Comparison of ENCODE assay signal across 23 cellular contexts in the genomic region with DNA sequence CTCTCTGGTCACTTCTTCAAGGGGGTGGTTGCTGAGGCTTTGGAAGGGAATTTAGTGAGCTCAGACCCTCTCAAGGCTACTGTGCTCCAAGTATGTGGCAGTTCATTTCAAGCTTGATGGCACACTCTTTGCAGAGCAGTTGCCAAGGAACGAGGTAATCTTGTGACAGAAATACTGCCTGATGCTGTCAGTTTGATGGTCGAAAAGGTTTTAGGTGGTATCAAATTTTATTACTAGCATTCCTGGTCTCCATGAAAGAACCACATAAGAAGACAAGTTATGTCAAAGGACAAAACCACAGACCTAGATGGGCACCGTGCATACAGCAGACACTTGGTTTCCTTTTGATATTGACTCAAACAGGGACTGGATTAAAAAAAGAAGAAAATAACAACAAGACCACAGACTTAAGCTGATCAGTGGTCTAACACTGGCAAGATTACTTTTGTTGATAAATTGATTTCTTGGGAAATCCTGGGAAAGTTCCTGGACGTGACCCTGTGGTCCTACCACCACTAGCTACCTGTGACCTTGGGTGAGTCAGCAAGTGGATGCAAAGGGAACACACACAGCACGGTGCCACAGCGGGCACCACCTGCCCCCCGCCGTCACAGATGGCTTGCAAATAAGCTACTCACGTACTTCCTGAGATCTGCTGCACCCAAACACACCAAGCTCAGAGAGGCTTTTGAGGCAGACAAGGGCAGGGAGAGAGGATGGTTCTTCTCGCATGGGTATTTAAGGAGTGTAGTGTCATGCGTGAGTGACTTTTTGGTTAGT. TPM values are rescaled to one million over a fixed set of nuclear protein-coding genes. Genes with fewer than 3 reads are reported as not detected.
A peak's percentile ranks its signal among the peaks of the same experiment; 100 is the strongest.
DNase-seq lines count a peak whose midpoint lies in the region; ATAC-seq lines count a peak whose summit lies in the region.
"Had no signal": no experiment of that assay in that cellular context is flagged by ENCODE, and none has a peak within 500 bp of the region (broad histone marks: within the 10 kb centered on the region; RNA-seq: fewer than 3 reads in every experiment).

No MANE protein-coding gene starts in this region.

- no peaks in the 10 kb centered on the region for H3K27me3 ChIP-seq in mesenchymal stem cell (ENCODE audit: control insufficient read depth in 1 of 2, insufficient read depth in 1 of 2, low read length in 2 of 2)
- H3K27me3 ChIP-seq: testis had no signal

- no peak overlapping the region for H2BK12ac ChIP-seq in mesenchymal stem cell (ENCODE audit: low read length in 2 of 2)

- H3K79me1 ChIP-seq in mesenchymal stem cell (replicated peaks; ENCODE audit: low read length, poor library complexity, severe bottlenecking): peaks cover 10% of the 10 kb centered on the region

- ATAC-seq in T-helper 17 cell: no peak
- ATAC-seq: left cardiac atrium had no signal

- no peak overlapping the region for H3K9ac ChIP-seq in mesenchymal stem cell (ENCODE audit: low read length)

- no peak overlapping the region for H3K4me2 ChIP-seq in mesenchymal stem cell (ENCODE audit: low read length, poor library complexity, severe bottlenecking)
- H3K4me2 ChIP-seq: PC-9 had no signal

- no peak overlapping the region for H3K4me3 Mint-ChIP-seq in T-helper 17 cell
- H3K4me3 Mint-ChIP-seq in activated naive CD4-positive, alpha-beta T cell treated with anti-CD3 and anti-CD28 coated beads, Interleukin-2, amount 10 ng/mL, durations not matched to agents 7 days and 5 days: no peak overlapping the region
- H3K4me3 Mint-ChIP-seq: activated T-helper 1 cell treated with anti-CD3 and anti-CD28 coated beads, Interleukin-12 subunit alpha, Interleukin-12 subunit beta, Interleukin-2, Interleukin-4 antibody, amounts not matched to agents 30 ng/mL and 10 ng/mL and 1 ng/mL, durations not matched to agents 14 hours and 24 hours and 36 hours; CD14-positive monocyte; IgD-negative memory B cell had no signal

- no peak overlapping the region for H2BK120ac ChIP-seq in mesenchymal stem cell (ENCODE audit: low read depth, low read length)

- H3K23ac ChIP-seq in mesenchymal stem cell (ENCODE audit: low read length in 2 of 2): no peak overlapping the region

- WGBS in mesenchymal stem cell: 97% methylated on average over 8 of the region's 11 CpGs

- peaks cover 6% of the 10 kb centered on the region for H3K4me1 Mint-ChIP-seq in T-helper 17 cell
- peaks cover 10% of the 10 kb centered on the region for H3K4me1 Mint-ChIP-seq in activated naive CD4-positive, alpha-beta T cell treated with anti-CD3 and anti-CD28 coated beads, Interleukin-2, amount 10 ng/mL, durations not matched to agents 7 days and 5 days
- H3K4me1 Mint-ChIP-seq: CD14-positive monocyte had no signal

- H3K18ac ChIP-seq in mesenchymal stem cell (ENCODE audit: low read depth in 1 of 2, low read length in 2 of 2): no peak overlapping the region

- H3K27me3 Mint-ChIP-seq in T-helper 17 cell: no peaks in the 10 kb centered on the region
- no peaks in the 10 kb centered on the region for H3K27me3 Mint-ChIP-seq in activated naive CD4-positive, alpha-beta T cell treated with anti-CD3 and anti-CD28 coated beads, Interleukin-2, amount 10 ng/mL, durations not matched to agents 7 days and 5 days
- H3K27me3 Mint-ChIP-seq: IgD-negative memory B cell had no signal

- CTCF ChIA-PET in activated naive CD4-positive, alpha-beta T cell treated with anti-CD3 and anti-CD28 coated beads, Interleukin-2, amount 10 ng/mL, durations not matched to agents 7 days and 5 days (lab: Charles Lee): interaction anchor here (1.4 to 5.8 kb wide), 4 partner anchors 9 to 203 kb away, joined by 4 to 95 read pairs (median 6); no protein-coding TSS in a partner anchor

- in situ Hi-C loops in Caki2 (cut with HindIII; ENCODE audit: low pct_unique_long_range_greater_than_20kb, low sequenced_read_pairs): no loop called here

- H3K36me3 ChIP-seq in mesenchymal stem cell (ENCODE audit: control insufficient read depth in 1 of 2, insufficient read depth in 2 of 2, low read depth in 1 of 2, low read length in 2 of 2): peaks cover 30 to 49% of the 10 kb centered on the region in 2 experiments

- no peak overlapping the region for H2BK15ac ChIP-seq in mesenchymal stem cell (ENCODE audit: low read depth, poor library complexity, severe bottlenecking)

- H3K9me3 ChIP-seq in T-helper 17 cell (ENCODE audit: control insufficient read depth, low read length, poor library complexity, severe bottlenecking): no peaks in the 10 kb centered on the region
- H3K9me3 ChIP-seq in mesenchymal stem cell (ENCODE audit: control insufficient read depth, low read length): no peaks in the 10 kb centered on the region
- H3K9me3 ChIP-seq: psoas muscle, testis had no signal

- no peak overlapping the region for H4K8ac ChIP-seq in mesenchymal stem cell (ENCODE audit: low read length)

- no peak overlapping the region for H2AK5ac ChIP-seq in mesenchymal stem cell (ENCODE audit: low read length, severe bottlenecking)

- H3K27ac ChIP-seq in mesenchymal stem cell (ENCODE audit: low read length, poor library complexity, severe bottlenecking): no peak overlapping the region
- H3K27ac ChIP-seq: PC-9, psoas muscle, testis had no signal

- H3K4ac ChIP-seq in mesenchymal stem cell (ENCODE audit: low read depth in 1 of 2, low read length in 2 of 2): no peak overlapping the region

- H3K36me3 Mint-ChIP-seq in T-helper 17 cell (ENCODE audit: low read depth): peaks cover 12% of the 10 kb centered on the region
- peaks cover 19% of the 10 kb centered on the region for H3K36me3 Mint-ChIP-seq in activated naive CD4-positive, alpha-beta T cell treated with anti-CD3 and anti-CD28 coated beads, Interleukin-2, amount 10 ng/mL, durations not matched to agents 7 days and 5 days

- H3K27ac Mint-ChIP-seq in T-helper 17 cell: peak overlapping the region; percentile 71
- no peak overlapping the region for H3K27ac Mint-ChIP-seq in activated naive CD4-positive, alpha-beta T cell treated with anti-CD3 and anti-CD28 coated beads, Interleukin-2, amount 10 ng/mL, durations not matched to agents 7 days and 5 days
- H3K27ac Mint-ChIP-seq: activated T-helper 1 cell treated with anti-CD3 and anti-CD28 coated beads, Interleukin-12 subunit alpha, Interleukin-12 subunit beta, Interleukin-2, Interleukin-4 antibody, amounts not matched to agents 30 ng/mL and 10 ng/mL and 1 ng/mL, durations not matched to agents 14 hours and 24 hours and 36 hours had no signal

- no peak overlapping the region for H3K14ac ChIP-seq in mesenchymal stem cell (ENCODE audit: low read length in 2 of 2)

- no peak overlapping the region for H2BK5ac ChIP-seq in mesenchymal stem cell (ENCODE audit: low read depth, low read length, poor library complexity, severe bottlenecking)

- H3K4me1 ChIP-seq in mesenchymal stem cell (ENCODE audit: control insufficient read depth, insufficient read depth, low read depth, low read length): peaks cover 10% of the 10 kb centered on the region
- H3K4me1 ChIP-seq: psoas muscle, testis had no signal

- peak; percentile 25 for DNase-seq in Caki2 (ENCODE audit: low read depth)
- DNase-seq in NCI-H2107 (lab: John Stamatoyannopoulos, UW): peak; percentile 13
- DNase-seq in T-helper 17 cell: no peak
- peak; percentile 96 for DNase-seq in left kidney (ENCODE audit: low read depth, low spot score)
- no peak for DNase-seq in COLO668 (lab: John Stamatoyannopoulos, UW; ENCODE audit: unreplicated experiment)
- DNase-seq in stimulated activated CD4-positive, alpha-beta T cell treated with anti-CD3 and anti-CD28 coated beads, Interleukin-2, amount 100 ng/mL, for 48 hours: no peak
- no peak for DNase-seq in mesenchymal stem cell
- no peak for DNase-seq in activated naive CD4-positive, alpha-beta T cell treated with anti-CD3 and anti-CD28 coated beads, Interleukin-2, amount 10 ng/mL, durations not matched to agents 7 days and 5 days
- DNase-seq: activated CD4-positive, alpha-beta T cell treated with anti-CD3 and anti-CD28 coated beads for 1 hour; foreskin melanocyte; HCEC 1CT; left cardiac atrium; midbrain; MM.1S; NCI-H187 treated with DMSO at 0.1 percent for 48 hours; NCI-H748 treated with DMSO at 0.1 percent for 48 hours; PC-9; psoas muscle; T-helper 9 cell; testis had no signal

- H3K4me3 ChIP-seq in mesenchymal stem cell (ENCODE audit: insufficient read depth in 1 of 2, low read depth in 1 of 2, low read length in 2 of 2): no peak overlapping the region
- H3K4me3 ChIP-seq: PC-9, psoas muscle, testis had no signal

- no peak overlapping the region for H4K91ac ChIP-seq in mesenchymal stem cell (ENCODE audit: low read length)

- no peaks in the 10 kb centered on the region for H3K9me3 Mint-ChIP-seq in activated naive CD4-positive, alpha-beta T cell treated with anti-CD3 and anti-CD28 coated beads, Interleukin-2, amount 10 ng/mL, durations not matched to agents 7 days and 5 days
- H3K9me3 Mint-ChIP-seq: activated T-helper 1 cell treated with anti-CD3 and anti-CD28 coated beads, Interleukin-12 subunit alpha, Interleukin-12 subunit beta, Interleukin-2, Interleukin-4 antibody, amounts not matched to agents 30 ng/mL and 10 ng/mL and 1 ng/mL, durations not matched to agents 14 hours and 24 hours and 36 hours; CD14-positive monocyte; IgD-negative memory B cell had no signal

- H2AFZ ChIP-seq in mesenchymal stem cell (ENCODE audit: low read depth, low read length): no peak overlapping the region
- H2AFZ ChIP-seq: PC-9 had no signal

RNA-seq across cellular contexts. Expression of gene CFAP298, which starts 12.8 kb away (rescaled TPM):
- 51.9 and 78.0 TPM in 2 replicates for total RNA-seq in Caki2 (2014; rRNA removed; shearing (Covaris generic); ENCODE audit: low replicate concordance)
- total RNA-seq in T-helper 17 cell: 10 to 100 TPM; 20.3 to 22.5 TPM
- polyA plus RNA-seq in mesenchymal stem cell (2013, experiment 1 of 2): 48.8 TPM
- 51.4 TPM for polyA plus RNA-seq in mesenchymal stem cell (2013, experiment 2 of 2)

RNA-seq across cellular contexts. Expression of gene TCP10L, which starts 14.0 kb away (rescaled TPM):
- total RNA-seq in Caki2 (2014; rRNA removed; shearing (Covaris generic); ENCODE audit: low replicate concordance): 2.9 TPM in 1 of 2 replicates, not detected in the other
- under 1 TPM in 1 of 2 donors, not detected in 1; 0.57 TPM for total RNA-seq in T-helper 17 cell
- polyA plus RNA-seq in mesenchymal stem cell (2013, experiment 1 of 2): 0.14 TPM
- 0.18 TPM for polyA plus RNA-seq in mesenchymal stem cell (2013, experiment 2 of 2)

Comparison
In these comparisons a context has a peak if more than half of its experiments do, and no peak if none do; other contexts are left out.
1. DNase-seq: peak in Caki2 (single experiment), NCI-H2107 (single experiment) and left kidney (single experiment); none in T-helper 17 cell (0 of 3), COLO668 (single experiment), stimulated activated CD4-positive, alpha-beta T cell treated with anti-CD3 and anti-CD28 coated beads, Interleukin-2, amount 100 ng/mL, for 48 hours (0 of 2), mesenchymal stem cell (single experiment) and activated naive CD4-positive, alpha-beta T cell treated with anti-CD3 and anti-CD28 coated beads, Interleukin-2, amount 10 ng/mL, durations not matched to agents 7 days and 5 days (single experiment).